ENCODE assay signal across 14 cellular contexts in genomic region chr6:75620387-75621304, GRCh38. TPM values are rescaled to one million over a fixed set of nuclear protein-coding genes. Genes with fewer than 3 reads are reported as not detected.
A peak's percentile ranks its signal among the peaks of the same experiment; 100 is the strongest.
DNase-seq lines count a peak whose midpoint lies in the region; ATAC-seq, FAIRE-seq and TF ChIP-seq lines count a peak whose summit lies in the region.
"Had no signal": no experiment of that assay in that cellular context is flagged by ENCODE, and none has a peak within 500 bp of the region (broad histone marks: within the 10 kb centered on the region; RNA-seq: fewer than 3 reads in every experiment).

No MANE protein-coding gene starts in this region.

- no peak overlapping the region for H2AFZ ChIP-seq in keratinocyte (ENCODE audit: control insufficient read depth, low read length)

- peak overlapping the region; percentile 34 to 76 for H3K27ac ChIP-seq in ascending aorta
- no peak overlapping the region for H3K27ac ChIP-seq in keratinocyte (ENCODE audit: control insufficient read depth, insufficient read depth, low read length)
- H3K27ac ChIP-seq in transverse colon = peak overlapping the region; percentile 34 to 71 (median 52)

- no peak for TF ChIP-seq EP300 in transverse colon (IDR thresholded peaks at IDR 0.05; ENCODE audit: low read depth)

- peak overlapping the region in 1 of 2 donors; percentile 24 for H3K4me3 Mint-ChIP-seq in activated T-cell treated with anti-CD3 and anti-CD28 coated beads, Interleukin-2, amount 50 U/mL, for 72 hours
- H3K4me3 Mint-ChIP-seq: T-helper 2 cell treated with Interferon-gamma antibody and Interleukin-4, amounts not matched to agents 5 μg/mL and 100 μg/mL, for 36 hours had no signal

- H3K9ac ChIP-seq in keratinocyte (ENCODE audit: control insufficient read depth, extremely low read depth, insufficient read depth, low read length) = no peak overlapping the region

- TF ChIP-seq POLR2A in transverse colon (IDR thresholded peaks at IDR 0.05) = no peak

- no peak for ATAC-seq in activated T-cell treated with anti-CD3 and anti-CD28 coated beads, Interleukin-2, amount 50 U/mL, for 72 hours (replicated peaks in 1 of 2)
- ATAC-seq in HG03457 (IDR thresholded peaks at IDR 0.05; ENCODE audit: unreplicated experiment) = no peak
- no peak for ATAC-seq in HG03175 (IDR thresholded peaks at IDR 0.05; ENCODE audit: unreplicated experiment)

- intact Hi-C loops in ascending aorta (cut with DNase I) = no loop called here
- intact Hi-C loops in transverse colon (cut with DNase I; ENCODE audit: low total_unique reads) = no loop called here

- no peaks in the 10 kb centered on the region for H3K27me3 ChIP-seq in ascending aorta
- no peaks in the 10 kb centered on the region for H3K27me3 ChIP-seq in keratinocyte (ENCODE audit: control insufficient read depth, extremely low read depth, insufficient read depth, low read length)
- H3K27me3 ChIP-seq in transverse colon = no peaks in the 10 kb centered on the region

- peaks cover 0 to 20% of the 10 kb centered on the region in 2 donors for H3K36me3 Mint-ChIP-seq in activated T-cell treated with anti-CD3 and anti-CD28 coated beads, Interleukin-2, amount 50 U/mL, for 72 hours (ENCODE audit: insufficient read depth in 2 of 2)

- H3K4me3 ChIP-seq in ascending aorta (peak overlapping the region in 1 of 2 donors; percentile 13), keratinocyte (ENCODE audit: control insufficient read depth in 2 of 3, extremely low read depth in 1 of 3, insufficient read depth in 2 of 3, low read depth in 1 of 3, low read length in 3 of 3) (no peak overlapping the region), transverse colon (no peak overlapping the region)

- peaks cover 59% of the 10 kb centered on the region for H3K4me1 Mint-ChIP-seq in activated T-cell treated with anti-CD3 and anti-CD28 coated beads, Interleukin-2, amount 50 U/mL, for 72 hours (ENCODE audit: low read depth)

- H3K36me3 ChIP-seq in ascending aorta (peaks cover 3 to 12% of the 10 kb centered on the region in 2 donors), keratinocyte (ENCODE audit: control insufficient read depth in 2 of 2, extremely low read depth in 1 of 2, insufficient read depth in 2 of 2, low read length in 2 of 2) (peaks cover 0 to 1% of the 10 kb centered on the region in 2 experiments), transverse colon (peaks cover 0 to 25% (median 4%) of the 10 kb centered on the region in 4 donors)

- in situ Hi-C loops in transverse colon (cut with MboI; ENCODE audit: low pct_ligation_motif_present in 1 of 4, low pct_unique_long_range_greater_than_20kb in 1 of 4, low sequenced_read_pairs in 3 of 4) = no loop called here

- TF ChIP-seq CTCF in ascending aorta (IDR thresholded peaks at IDR 0.05) = no peak
- TF ChIP-seq CTCF in keratinocyte (optimal IDR thresholded peaks at IDR 0.05 in 1 of 3, IDR thresholded peaks at IDR 0.05 in 1 of 3, conservative IDR thresholded peaks at IDR 0.05 in 1 of 3; ENCODE audit: extremely low read depth in 1 of 3, insufficient read depth in 2 of 3, low read length in 3 of 3) = no peak
- TF ChIP-seq CTCF in transverse colon (IDR thresholded peaks at IDR 0.05) = no peak

- H3K27ac Mint-ChIP-seq in activated T-cell treated with anti-CD3 and anti-CD28 coated beads, Interleukin-2, amount 50 U/mL, for 72 hours = peak overlapping the region; percentile 92
- H3K27ac Mint-ChIP-seq: T-helper 2 cell treated with Interferon-gamma antibody and Interleukin-4, amounts not matched to agents 5 μg/mL and 100 μg/mL, for 36 hours had no signal

- H3K27me3 Mint-ChIP-seq in activated T-cell treated with anti-CD3 and anti-CD28 coated beads, Interleukin-2, amount 50 U/mL, for 72 hours (ENCODE audit: low read depth) = no peaks in the 10 kb centered on the region

- peak; percentile 32 for FAIRE-seq in keratinocyte (lab: Jason Lieb, UNC)

- H3K79me2 ChIP-seq in keratinocyte (ENCODE audit: control insufficient read depth, insufficient read depth, low read length) = peaks cover 80% of the 10 kb centered on the region

- peaks cover 14 to 22% of the 10 kb centered on the region in 2 donors for H3K4me1 ChIP-seq in ascending aorta
- no peaks in the 10 kb centered on the region for H3K4me1 ChIP-seq in keratinocyte (ENCODE audit: control insufficient read depth, extremely low read depth, insufficient read depth, low read length)
- H3K4me1 ChIP-seq in transverse colon = peaks cover 6 to 60% (median 33%) of the 10 kb centered on the region in 4 donors

- no peaks in the 10 kb centered on the region for H3K9me1 ChIP-seq in keratinocyte (ENCODE audit: control insufficient read depth, extremely low read depth, insufficient read depth, low read length)

- H3K9me3 ChIP-seq in ascending aorta = no peaks in the 10 kb centered on the region
- H3K9me3 ChIP-seq in keratinocyte (ENCODE audit: control insufficient read depth, low read depth, low read length) = no peaks in the 10 kb centered on the region
- H3K9me3 ChIP-seq in transverse colon = no peaks in the 10 kb centered on the region

- H3K9me3 Mint-ChIP-seq in activated T-cell treated with anti-CD3 and anti-CD28 coated beads, Interleukin-2, amount 50 U/mL, for 72 hours = no peaks in the 10 kb centered on the region
- H3K9me3 Mint-ChIP-seq: T-helper 2 cell treated with Interferon-gamma antibody and Interleukin-4, amounts not matched to agents 5 μg/mL and 100 μg/mL, for 36 hours had no signal

- DNase-seq in activated T-cell treated with anti-CD3 and anti-CD28 coated beads, Interleukin-2, amount 50 U/mL, for 72 hours = no peak
- DNase-seq in activated T-cell treated with anti-CD3 and anti-CD28 coated beads, Interleukin-2, amount 50 U/mL, for 1 hour = no peak
- DNase-seq in ascending aorta (ENCODE audit: low spot score in 2 of 2) = no peak
- DNase-seq in keratinocyte (ENCODE audit: low read depth, low spot score) = no peak
- no peak for DNase-seq in transverse colon
- DNase-seq in stimulated activated naive CD4-positive, alpha-beta T cell treated with Interleukin-2 at 50 U/mL for 16 hours (lab: John Stamatoyannopoulos, UW) = no peak
- DNase-seq: ACHN; activated T-cell treated with anti-CD3 and anti-CD28 coated beads for 4 hours; dermis blood vessel endothelial cell; MV-4-11; stimulated activated naive CD4-positive, alpha-beta T cell had no signal

- dilution Hi-C loops in keratinocyte (cut with MboI; ENCODE audit: extremely low pct_ligation_motif_present, low sequenced_read_pairs) = no loop called here

- 67 to 72% methylated on average over 5 to 7 of the region's 7 CpGs for WGBS in transverse colon (ENCODE audit: low coverage in 1 of 2), 2 donors

- H4K20me1 ChIP-seq in keratinocyte (ENCODE audit: control insufficient read depth, extremely low read depth, insufficient read depth, low read length) = peaks cover 17% of the 10 kb centered on the region

- H3K4me2 ChIP-seq in keratinocyte (ENCODE audit: control insufficient read depth, extremely low read depth, insufficient read depth, low read depth, low read length) = no peak overlapping the region

RNA-seq across cellular contexts. Expression of gene SENP6, which starts 19.0 kb away (rescaled TPM):
- 10 to 100 TPM; 99.4 to 99.7 TPM for total RNA-seq in activated T-cell treated with anti-CD3 and anti-CD28 coated beads, Interleukin-2, amount 50 U/mL, for 72 hours
- total RNA-seq in ascending aorta = 24.4 TPM
- 19.8 to 41.1 TPM (median 20.6 TPM) in 3 replicates for polyA plus RNA-seq in keratinocyte
- polyA plus RNA-seq in keratinocyte (2011; ENCODE audit: low read depth) = 54.9 TPM
- 15.0 and 29.9 TPM in 2 replicates for polyA plus RNA-seq in keratinocyte (2011; cell fraction: cytosol; rRNA removed)
- 44.6 and 61.3 TPM in 2 replicates for polyA plus RNA-seq in keratinocyte (2011; cell fraction: nucleus; rRNA removed)
- polyA plus RNA-seq in keratinocyte (2012; ENCODE audit: low replicate concordance) = 25.4 and 26.8 TPM in 2 replicates
- polyA minus RNA-seq in keratinocyte = 2.8 to 39.3 TPM (median 10.6 TPM) in 3 replicates
- 22.8 TPM for polyA minus RNA-seq in keratinocyte (2011; cell fraction: cytosol; rRNA and poly(A)+ RNA removed)
- 30.2 and 70.4 TPM in 2 replicates for polyA minus RNA-seq in keratinocyte (2011; cell fraction: nucleus; rRNA and poly(A)+ RNA removed)
- total RNA-seq in transverse colon = 100 to 1,000 TPM in 2 of 4 donors, 10 to 100 TPM in 2; 59.1 to 136 (median 107) TPM
